Comparison of ENCODE assay signal across 8 cellular contexts in genomic region chr19:49579947-49580263, GRCh38. TPM values are rescaled to one million over a fixed set of nuclear protein-coding genes. Genes with fewer than 3 reads are reported as not detected.
DNase-seq lines count a peak whose midpoint lies in the region; ATAC-seq and TF ChIP-seq lines count a peak whose summit lies in the region.

No MANE protein-coding gene starts in this region.

- POLR2A ChIA-PET in activated CD4-positive, alpha-beta T cell treated with anti-CD3 and anti-CD28 coated beads, Interleukin-2, amount 10 ng/mL, durations not matched to agents 7 days and 5 days (lab: Charles Lee) = interaction anchor here (0.6 kb wide), 1 partner anchor 106 kb away, joined by 4 read pairs; the partner anchor contains the start of gene FLT3LG

- TF ChIP-seq EP300 in suprapubic skin (IDR thresholded peaks at IDR 0.05) = no peak

- no peaks in the 10 kb centered on the region for H3K9me3 ChIP-seq in suprapubic skin

- TF ChIP-seq CTCF in suprapubic skin (IDR thresholded peaks at IDR 0.05) = no peak

- DNase-seq in activated CD4-positive, alpha-beta T cell treated with anti-CD3 and anti-CD28 coated beads, Interleukin-2, amount 10 ng/mL, durations not matched to agents 7 days and 5 days = no peak
- no peak for DNase-seq in activated CD4-positive, alpha-beta T cell treated with anti-CD3 and anti-CD28 coated beads, Interleukin-2, amount 50 U/mL, for 4 hours
- no peak for DNase-seq in immature natural killer cell
- DNase-seq in suprapubic skin (ENCODE audit: low spot score in 2 of 2) = no peak
- DNase-seq in NCI-H2081 treated with DMSO at 0.1 percent for 48 hours (lab: John Stamatoyannopoulos, UW) = no peak
- DNase-seq in GM03348 (ENCODE audit: low spot score) = no peak
- no peak for DNase-seq in SHP77 treated with DMSO at 0.1 percent for 48 hours (lab: John Stamatoyannopoulos, UW)

- no peaks in the 10 kb centered on the region for H3K9me3 Mint-ChIP-seq in activated CD4-positive, alpha-beta T cell treated with anti-CD3 and anti-CD28 coated beads, Interleukin-2, amount 10 ng/mL, durations not matched to agents 7 days and 5 days
- H3K9me3 Mint-ChIP-seq in activated T-helper 17 cell treated with anti-CD3 and anti-CD28 coated beads, Interleukin-2, amount 50 U/mL, for 72 hours = no peaks in the 10 kb centered on the region
- H3K9me3 Mint-ChIP-seq in immature natural killer cell = no peaks in the 10 kb centered on the region

- no peaks in the 10 kb centered on the region for H3K27me3 ChIP-seq in suprapubic skin

- H3K36me3 Mint-ChIP-seq in activated CD4-positive, alpha-beta T cell treated with anti-CD3 and anti-CD28 coated beads, Interleukin-2, amount 10 ng/mL, durations not matched to agents 7 days and 5 days (ENCODE audit: low read depth) = peaks cover 23% of the 10 kb centered on the region
- peaks cover 50% of the 10 kb centered on the region for H3K36me3 Mint-ChIP-seq in activated T-helper 17 cell treated with anti-CD3 and anti-CD28 coated beads, Interleukin-2, amount 50 U/mL, for 72 hours (ENCODE audit: low read depth)
- peaks cover 0 to 4% (median 0%) of the 10 kb centered on the region in 3 donors for H3K36me3 Mint-ChIP-seq in immature natural killer cell

- peak overlapping the region; percentile 64 for H3K4me3 ChIP-seq in suprapubic skin

- WGBS in suprapubic skin = 2% methylated on average over 8 of the region's 8 CpGs

- TF ChIP-seq POLR2A in suprapubic skin (IDR thresholded peaks at IDR 0.05) = no peak

- H3K4me1 Mint-ChIP-seq in activated CD4-positive, alpha-beta T cell treated with anti-CD3 and anti-CD28 coated beads, Interleukin-2, amount 10 ng/mL, durations not matched to agents 7 days and 5 days = peaks cover 37% of the 10 kb centered on the region
- H3K4me1 Mint-ChIP-seq in activated T-helper 17 cell treated with anti-CD3 and anti-CD28 coated beads, Interleukin-2, amount 50 U/mL, for 72 hours = peaks cover 6% of the 10 kb centered on the region
- H3K4me1 Mint-ChIP-seq in immature natural killer cell = peaks cover 25 to 36% of the 10 kb centered on the region in 2 donors

- peak overlapping the region; percentile 80 for H3K27ac Mint-ChIP-seq in activated CD4-positive, alpha-beta T cell treated with anti-CD3 and anti-CD28 coated beads, Interleukin-2, amount 10 ng/mL, durations not matched to agents 7 days and 5 days
- H3K27ac Mint-ChIP-seq in activated T-helper 17 cell treated with anti-CD3 and anti-CD28 coated beads, Interleukin-2, amount 50 U/mL, for 72 hours = peak overlapping the region; percentile 94
- peak overlapping the region; percentile 81 to 97 (median 96) for H3K27ac Mint-ChIP-seq in immature natural killer cell

- H3K36me3 ChIP-seq in suprapubic skin = peaks cover 10% of the 10 kb centered on the region

- ATAC-seq in activated T-helper 17 cell treated with anti-CD3 and anti-CD28 coated beads, Interleukin-2, amount 50 U/mL, for 72 hours (replicated peaks) = peak; percentile 32

- peak overlapping the region; percentile 84 for H3K4me3 Mint-ChIP-seq in activated CD4-positive, alpha-beta T cell treated with anti-CD3 and anti-CD28 coated beads, Interleukin-2, amount 10 ng/mL, durations not matched to agents 7 days and 5 days
- H3K4me3 Mint-ChIP-seq in activated T-helper 17 cell treated with anti-CD3 and anti-CD28 coated beads, Interleukin-2, amount 50 U/mL, for 72 hours = peak overlapping the region; percentile 93
- peak overlapping the region; percentile 91 to 97 (median 97) for H3K4me3 Mint-ChIP-seq in immature natural killer cell

- CTCF ChIA-PET in activated CD4-positive, alpha-beta T cell treated with anti-CD3 and anti-CD28 coated beads, Interleukin-2, amount 10 ng/mL, durations not matched to agents 7 days and 5 days (lab: Charles Lee) = interaction anchor here (0.8 to 3.9 kb wide), 8 partner anchors 10 to 96 kb away, joined by 3 to 35 read pairs (median 4); partner anchors contain the start of genes PRR12, RRAS and SCAF1

- peaks cover 28% of the 10 kb centered on the region for H3K4me1 ChIP-seq in suprapubic skin

- peak overlapping the region; percentile 75 for H3K27ac ChIP-seq in suprapubic skin

- no peaks in the 10 kb centered on the region for H3K27me3 Mint-ChIP-seq in activated CD4-positive, alpha-beta T cell treated with anti-CD3 and anti-CD28 coated beads, Interleukin-2, amount 10 ng/mL, durations not matched to agents 7 days and 5 days
- no peaks in the 10 kb centered on the region for H3K27me3 Mint-ChIP-seq in activated T-helper 17 cell treated with anti-CD3 and anti-CD28 coated beads, Interleukin-2, amount 50 U/mL, for 72 hours
- peaks cover 0 to 2% (median 0%) of the 10 kb centered on the region in 3 donors for H3K27me3 Mint-ChIP-seq in immature natural killer cell (ENCODE audit: low read depth in 3 of 3)

RNA-seq across cellular contexts. Expression of gene NOSIP, which starts 0.5 kb away (rescaled TPM):
- total RNA-seq in activated CD4-positive, alpha-beta T cell treated with anti-CD3 and anti-CD28 coated beads, Interleukin-2, amount 10 ng/mL, durations not matched to agents 7 days and 5 days = 100 to 1,000 TPM; 288 TPM
- total RNA-seq in activated T-helper 17 cell treated with anti-CD3 and anti-CD28 coated beads, Interleukin-2, amount 50 U/mL, for 72 hours = 100 to 1,000 TPM; 101 to 103 TPM
- polyA plus RNA-seq in immature natural killer cell = 100 to 1,000 TPM; 196 to 251 (median 239) TPM
- 10 to 100 TPM; 42.5 to 85.6 (median 68.9) TPM for total RNA-seq in suprapubic skin

RNA-seq across cellular contexts. Expression of gene PRRG2, which starts 1.2 kb away (rescaled TPM):
- 1 to 10 TPM; 1.1 TPM for total RNA-seq in activated CD4-positive, alpha-beta T cell treated with anti-CD3 and anti-CD28 coated beads, Interleukin-2, amount 10 ng/mL, durations not matched to agents 7 days and 5 days
- 10 to 100 TPM in 1 of 2 donors, 1 to 10 TPM in 1; 3.8 to 12.3 TPM for total RNA-seq in activated T-helper 17 cell treated with anti-CD3 and anti-CD28 coated beads, Interleukin-2, amount 50 U/mL, for 72 hours
- polyA plus RNA-seq in immature natural killer cell = under 1 TPM in 1 of 3 donors, not detected in 2; 0.78 TPM
- 10 to 100 TPM; 13.8 to 21.2 (median 16.7) TPM for total RNA-seq in suprapubic skin

RNA-seq across cellular contexts. Expression of gene PRR12, which starts 11.1 kb away (rescaled TPM):
- total RNA-seq in activated CD4-positive, alpha-beta T cell treated with anti-CD3 and anti-CD28 coated beads, Interleukin-2, amount 10 ng/mL, durations not matched to agents 7 days and 5 days = 10 to 100 TPM; 41.5 to 45.9 TPM
- 10 to 100 TPM; 27.2 to 27.8 TPM for total RNA-seq in activated T-helper 17 cell treated with anti-CD3 and anti-CD28 coated beads, Interleukin-2, amount 50 U/mL, for 72 hours
- 1 to 10 TPM in 2 of 3 donors, under 1 TPM in 1; 0.21 to 4.0 (median 2.0) TPM for polyA plus RNA-seq in immature natural killer cell
- 10 to 100 TPM; 24.6 to 50.3 (median 38.9) TPM for total RNA-seq in suprapubic skin

RNA-seq across cellular contexts. Expression of gene RCN3, which starts 52.1 kb away (rescaled TPM):
- 1 to 10 TPM; 4.2 TPM for total RNA-seq in activated CD4-positive, alpha-beta T cell treated with anti-CD3 and anti-CD28 coated beads, Interleukin-2, amount 10 ng/mL, durations not matched to agents 7 days and 5 days
- total RNA-seq in activated T-helper 17 cell treated with anti-CD3 and anti-CD28 coated beads, Interleukin-2, amount 50 U/mL, for 72 hours = 10 to 100 TPM in 1 of 2 donors, 1 to 10 TPM in 1; 1.2 to 11.8 TPM
- 1 to 10 TPM in 2 of 3 donors, under 1 TPM in 1; 0.86 to 1.7 (median 1.0) TPM for polyA plus RNA-seq in immature natural killer cell
- total RNA-seq in suprapubic skin = 10 to 100 TPM in 2 of 4 donors, 1 to 10 TPM in 2; 4.9 to 18.8 (median 9.0) TPM
